In the genomic region with DNA sequence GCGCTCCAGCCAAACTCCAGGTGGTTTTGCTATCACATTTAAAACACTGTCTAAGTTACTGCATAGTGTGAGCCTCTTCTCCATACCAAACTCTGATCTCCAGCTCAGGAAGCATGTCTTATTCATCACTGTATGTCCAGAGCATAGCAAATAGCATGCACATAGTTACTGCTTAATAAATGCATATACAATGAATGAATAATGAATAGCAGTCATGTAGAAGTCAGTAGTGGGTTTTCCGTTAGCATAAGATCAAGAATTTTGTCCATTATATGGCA, we compare ENCODE assay signal across 23 cellular contexts.
"Had no signal": no experiment of that assay in that cellular context is flagged by ENCODE, and none has a peak within 500 bp of the region (broad histone marks: within the 10 kb centered on the region; RNA-seq: fewer than 3 reads in every experiment).

No MANE protein-coding gene starts in this region.

- H3K9me3 Mint-ChIP-seq: endodermal cell; memory B cell; nephron; stimulated activated effector memory CD8-positive, alpha-beta T cell treated with anti-CD3 and anti-CD28 coated beads, Interleukin-12 subunit alpha, Interleukin-12 subunit beta, amount 100 ng/mL, for 72 hours had no signal

- H3K27me3 ChIP-seq: colonic mucosa, gastrocnemius medialis, left lung, right lobe of liver, tibial artery, upper lobe of left lung had no signal

- H3K36me3 ChIP-seq: colonic mucosa, gastrocnemius medialis, left lung, lower lobe of right lung, right lobe of liver, tibial artery, upper lobe of left lung had no signal

- H3K4me3 ChIP-seq: colonic mucosa, gastrocnemius medialis, left lung, lower lobe of right lung, psoas muscle, right lobe of liver, tibial artery, upper lobe of left lung had no signal

- H3K9me3 ChIP-seq: colonic mucosa, gastrocnemius medialis, left lung, lower lobe of right lung, psoas muscle, right lobe of liver, tibial artery, upper lobe of left lung had no signal

- FAIRE-seq: keratinocyte, small intestine had no signal

- DNase-seq: caudate nucleus; colonic mucosa; effector CD4-positive, alpha-beta T cell; endodermal cell; gastrocnemius medialis; glutamatergic neuron; left lung; lower lobe of right lung; midbrain; psoas muscle; retina; right lobe of liver; small intestine; stimulated activated CD4-positive, alpha-beta T cell treated with anti-CD3 and anti-CD28 coated beads, Interleukin-4, amount 100 ng/mL, for 1 hour; stimulated activated CD8-positive, alpha-beta memory T cell treated with anti-CD3 and anti-CD28 coated beads, Interleukin-4, amount 100 ng/mL, for 48 hours; stimulated activated naive CD8-positive, alpha-beta T cell treated with anti-CD3 and anti-CD28 coated beads, Interleukin-15, Interleukin-2, amounts not matched to agents 100 U/mL and 50 U/mL, for 24 hours; tibial artery; upper lobe of left lung had no signal

- H3K27ac ChIP-seq: colonic mucosa, gastrocnemius medialis, lower lobe of right lung, psoas muscle, right lobe of liver, tibial artery had no signal

- H3K27ac Mint-ChIP-seq: endodermal cell; memory B cell; stimulated activated effector memory CD8-positive, alpha-beta T cell treated with anti-CD3 and anti-CD28 coated beads, Interleukin-12 subunit alpha, Interleukin-12 subunit beta, amount 100 ng/mL, for 72 hours had no signal

- H3K36me3 Mint-ChIP-seq: memory B cell; stimulated activated effector memory CD8-positive, alpha-beta T cell treated with anti-CD3 and anti-CD28 coated beads, Interleukin-12 subunit alpha, Interleukin-12 subunit beta, amount 100 ng/mL, for 72 hours had no signal

- H3K4me3 Mint-ChIP-seq: endodermal cell; memory B cell; nephron; stimulated activated effector memory CD8-positive, alpha-beta T cell treated with anti-CD3 and anti-CD28 coated beads, Interleukin-12 subunit alpha, Interleukin-12 subunit beta, amount 100 ng/mL, for 72 hours had no signal

- H3K4me1 ChIP-seq: gastrocnemius medialis, psoas muscle, tibial artery had no signal

- ATAC-seq: esophagus mucosa; psoas muscle; stimulated activated effector memory CD8-positive, alpha-beta T cell treated with anti-CD3 and anti-CD28 coated beads, Interleukin-12 subunit alpha, Interleukin-12 subunit beta, amount 100 ng/mL, for 72 hours; stimulated activated naive CD8-positive, alpha-beta T cell treated with anti-CD3 and anti-CD28 coated beads, Interleukin-15, Interleukin-2, amounts not matched to agents 100 U/mL and 50 U/mL, for 24 hours had no signal

- H3K4me1 Mint-ChIP-seq: endodermal cell; memory B cell; stimulated activated effector memory CD8-positive, alpha-beta T cell treated with anti-CD3 and anti-CD28 coated beads, Interleukin-12 subunit alpha, Interleukin-12 subunit beta, amount 100 ng/mL, for 72 hours had no signal
